Comparison of ENCODE assay signal across 8 cellular contexts in the genomic region with DNA sequence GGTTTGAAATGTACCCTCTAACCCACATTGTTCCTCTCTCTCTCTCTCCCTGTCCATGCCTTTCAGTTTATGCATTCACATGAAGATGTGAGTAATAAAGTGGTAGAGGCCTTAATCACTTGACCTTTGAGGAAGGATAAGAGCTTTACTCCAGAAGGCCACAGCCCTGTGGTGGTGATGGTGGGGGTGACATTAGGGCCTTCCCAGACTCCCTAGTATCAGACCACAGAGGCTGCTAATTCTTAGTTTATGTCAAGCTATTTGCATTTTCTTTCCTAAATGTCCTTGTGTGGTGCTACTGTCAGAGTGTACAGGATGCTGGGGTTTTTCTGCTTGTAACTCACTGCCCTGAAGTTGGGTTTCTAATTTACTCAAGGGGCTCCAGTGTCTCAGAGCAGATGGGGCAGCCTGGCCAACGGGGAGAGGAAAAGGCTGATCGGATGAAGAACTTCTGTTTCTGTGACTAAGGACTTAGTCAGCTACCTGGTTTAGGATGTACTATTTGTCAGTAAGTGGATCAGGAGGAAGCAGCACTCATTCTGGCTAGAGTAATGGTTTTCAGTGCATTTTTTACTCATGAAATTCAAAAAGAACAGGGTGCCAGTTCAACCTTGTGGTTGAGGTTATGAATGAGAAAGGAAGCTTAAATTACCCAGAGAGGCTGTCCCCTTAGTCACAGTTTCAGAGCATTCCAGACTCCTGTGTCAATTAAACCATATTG.
DNase-seq lines count a peak whose midpoint lies in the region; ATAC-seq and TF ChIP-seq lines count a peak whose summit lies in the region.

No MANE protein-coding gene starts in this region.

- H3K9me3 Mint-ChIP-seq in effector memory CD8-positive, alpha-beta T cell = no peaks in the 10 kb centered on the region

- ATAC-seq in HG02610 (IDR thresholded peaks at IDR 0.05; ENCODE audit: unreplicated experiment) = peak; percentile 88
- peak; percentile 26 for ATAC-seq in effector memory CD8-positive, alpha-beta T cell (replicated peaks)
- ATAC-seq in Right ventricle myocardium superior (ENCODE audit: poor library complexity) = no peak

- H3K36me3 Mint-ChIP-seq in effector memory CD8-positive, alpha-beta T cell (ENCODE audit: insufficient read depth) = no peaks in the 10 kb centered on the region

- peaks cover 14 to 20% of the 10 kb centered on the region in 2 donors for H3K4me1 Mint-ChIP-seq in effector memory CD8-positive, alpha-beta T cell (ENCODE audit: low read depth in 2 of 2)

- no peak for TF ChIP-seq CTCF in GM13977 (IDR thresholded peaks at IDR 0.05; ENCODE audit: extremely low read depth, insufficient read depth, missing control alignments)

- no peaks in the 10 kb centered on the region for H3K27me3 Mint-ChIP-seq in effector memory CD8-positive, alpha-beta T cell

- H3K27ac Mint-ChIP-seq in effector memory CD8-positive, alpha-beta T cell = peak overlapping the region; percentile 81 to 86

- DNase-seq in GM13977 (ENCODE audit: low spot score) = peak; percentile 30
- DNase-seq in RPMI7951 (ENCODE audit: low read depth) = peak; percentile 99
- no peak for DNase-seq in effector memory CD8-positive, alpha-beta T cell
- peak; percentile 43 to 62 for DNase-seq in stimulated activated CD8-positive, alpha-beta memory T cell treated with anti-CD3 and anti-CD28 coated beads, Interleukin-7, amount 100 ng/mL, for 48 hours (ENCODE audit: extremely low read depth in 1 of 2, low read depth in 1 of 2)
- DNase-seq in SKM-1 (lab: John Stamatoyannopoulos, UW; ENCODE audit: unreplicated experiment) = no peak
- DNase-seq in retina = no peak
- no peak for DNase-seq in Right ventricle myocardium superior

- intact Hi-C loops in Right ventricle myocardium superior (cut with DNase I) = no loop called here

- in situ Hi-C loops in GM13977 (cut with MboI; ENCODE audit: low pct_unique_long_range_greater_than_20kb, low sequenced_read_pairs, unreplicated experiment) = no loop called here

- no peak overlapping the region for H3K4me3 Mint-ChIP-seq in effector memory CD8-positive, alpha-beta T cell

Comparison
In these comparisons a context has a peak if more than half of its experiments do, and no peak if none do; other contexts are left out.
1. DNase-seq: peak in GM13977 (single experiment), RPMI7951 (single experiment) and stimulated activated CD8-positive, alpha-beta memory T cell treated with anti-CD3 and anti-CD28 coated beads, Interleukin-7, amount 100 ng/mL, for 48 hours (2 of 2); none in effector memory CD8-positive, alpha-beta T cell (0 of 3), SKM-1 (single experiment), retina (single experiment) and Right ventricle myocardium superior (single experiment).